ENCODE assay signal across 29 cellular contexts in the genomic region with DNA sequence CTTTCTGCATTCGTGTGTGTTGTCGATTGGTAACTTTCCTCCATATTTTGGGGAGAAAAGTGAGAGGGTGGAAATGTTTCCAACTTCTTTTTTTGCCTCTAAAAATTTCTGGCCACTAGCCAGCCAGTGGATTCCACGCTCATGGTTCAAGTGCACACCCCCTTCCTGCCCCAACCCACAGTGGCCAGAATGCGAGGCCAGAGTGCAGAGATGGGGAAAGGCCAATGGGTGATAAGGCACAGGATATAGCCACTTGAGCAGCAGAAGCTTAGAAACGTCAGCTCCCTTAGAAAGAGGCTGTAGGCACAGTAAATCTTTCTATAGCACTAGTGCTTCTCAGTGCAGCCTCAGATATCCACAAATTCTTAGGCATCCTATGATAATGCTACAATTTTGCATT.
"Had no signal": no experiment of that assay in that cellular context is flagged by ENCODE, and none has a peak within 500 bp of the region (broad histone marks: within the 10 kb centered on the region; RNA-seq: fewer than 3 reads in every experiment).

No MANE protein-coding gene starts in this region.

- H2AFZ ChIP-seq: parathyroid adenoma had no signal

- DNase-seq: activated CD4-positive, alpha-beta memory T cell treated with anti-CD3 and anti-CD28 coated beads for 36 hours; activated CD4-positive, alpha-beta T cell treated with anti-CD3 and anti-CD28 coated beads, Interleukin-2, amount 10 ng/mL, durations not matched to agents 24 days and 14 days; activated CD8-positive, alpha-beta memory T cell treated with anti-CD3 and anti-CD28 coated beads, Interleukin-2, amount 50 U/mL, for 48 hours; activated T-cell treated with anti-CD3 and anti-CD28 coated beads, Interleukin-2, amount 50 U/mL, for 24 hours; anterior cingulate cortex; endodermal cell; foreskin keratinocyte; heart left ventricle; left ventricle myocardium inferior; nucleus accumbens; psoas muscle; stimulated activated CD4-positive, alpha-beta T cell treated with anti-CD3 and anti-CD28 coated beads, Interleukin-15, amount 100 ng/mL, for 24 hours; stimulated activated CD4-positive, alpha-beta T cell treated with anti-CD3 and anti-CD28 coated beads, Interleukin-2, amount 100 ng/mL, for 24 hours; stimulated activated naive B cell treated with anti-CD40 and anti-IgM and Interleukin-4, amounts not matched to agents 10 μg/mL and 1 μg/mL and 100 μg/mL, for 72 hours; SW 1271; T1000; tibial artery; WERI-Rb-1 had no signal

- H3K9ac ChIP-seq: parathyroid adenoma had no signal

- H3K4me3 ChIP-seq: heart left ventricle, left ventricle myocardium inferior, psoas muscle, suprapubic skin, tibial artery had no signal

- H3K4me3 Mint-ChIP-seq: activated CD4-positive, alpha-beta memory T cell treated with anti-CD3 and anti-CD28 coated beads for 36 hours; activated CD4-positive, alpha-beta T cell treated with anti-CD3 and anti-CD28 coated beads, Interleukin-2, amount 10 ng/mL, durations not matched to agents 24 days and 14 days; activated naive CD4-positive, alpha-beta T cell treated with anti-CD3 and anti-CD28 coated beads, Interleukin-2, amount 50 U/mL, for 24 hours; activated T-cell treated with anti-CD3 and anti-CD28 coated beads, Interleukin-2, amount 50 U/mL, for 24 hours; activated T-helper 17 cell treated with anti-CD3 and anti-CD28 coated beads, Interleukin-2, amount 50 U/mL, for 72 hours; central memory CD8-positive, alpha-beta T cell; dendritic cell treated with granulocyte-macrophage colony-stimulating factor and Interleukin-4, amounts not matched to agents 40 ng/mL and 50 ng/mL, for 4 days; endodermal cell; stimulated activated naive B cell treated with anti-CD40 and anti-IgM and Interleukin-4, amounts not matched to agents 10 μg/mL and 1 μg/mL and 100 μg/mL, for 72 hours; T-helper 1 cell treated with Interleukin-12 subunit alpha and Interleukin-12 subunit beta and Interleukin-4 antibody, amounts not matched to agents 30 μg/mL and 1 μg/mL, for 36 hours had no signal

- H3K27ac ChIP-seq: foreskin keratinocyte, heart left ventricle, left ventricle myocardium inferior, parathyroid adenoma, psoas muscle, suprapubic skin, tibial artery, WERI-Rb-1 had no signal

- H3K27ac Mint-ChIP-seq: activated CD4-positive, alpha-beta memory T cell treated with anti-CD3 and anti-CD28 coated beads for 36 hours; activated CD4-positive, alpha-beta T cell treated with anti-CD3 and anti-CD28 coated beads, Interleukin-2, amount 10 ng/mL, durations not matched to agents 24 days and 14 days; activated naive CD4-positive, alpha-beta T cell treated with anti-CD3 and anti-CD28 coated beads, Interleukin-2, amount 50 U/mL, for 24 hours; activated T-cell treated with anti-CD3 and anti-CD28 coated beads, Interleukin-2, amount 50 U/mL, for 24 hours; activated T-helper 17 cell treated with anti-CD3 and anti-CD28 coated beads, Interleukin-2, amount 50 U/mL, for 72 hours; dendritic cell treated with granulocyte-macrophage colony-stimulating factor and Interleukin-4, amounts not matched to agents 40 ng/mL and 50 ng/mL, for 4 days; endodermal cell; stimulated activated naive B cell treated with anti-CD40 and anti-IgM and Interleukin-4, amounts not matched to agents 10 μg/mL and 1 μg/mL and 100 μg/mL, for 72 hours; T-helper 1 cell treated with Interleukin-12 subunit alpha and Interleukin-12 subunit beta and Interleukin-4 antibody, amounts not matched to agents 30 μg/mL and 1 μg/mL, for 36 hours had no signal

- H3K27me3 ChIP-seq: foreskin keratinocyte, heart left ventricle, suprapubic skin, tibial artery had no signal

- H3K4me1 ChIP-seq: parathyroid adenoma, psoas muscle, suprapubic skin had no signal

- H3K36me3 Mint-ChIP-seq: activated CD4-positive, alpha-beta memory T cell treated with anti-CD3 and anti-CD28 coated beads for 36 hours; activated naive CD4-positive, alpha-beta T cell treated with anti-CD3 and anti-CD28 coated beads, Interleukin-2, amount 50 U/mL, for 24 hours had no signal

- H3K9me3 ChIP-seq: psoas muscle, suprapubic skin had no signal

- ATAC-seq: activated CD4-positive, CD25-positive, alpha-beta regulatory T cell treated with anti-CD3 and anti-CD28 coated beads, Interleukin-2, amount 50 U/mL, for 24 hours; activated T-helper 17 cell treated with anti-CD3 and anti-CD28 coated beads, Interleukin-2, amount 50 U/mL, for 72 hours; esophagus mucosa; foreskin keratinocyte; heart left ventricle; psoas muscle; stimulated activated naive B cell treated with anti-CD40 and anti-IgM and Interleukin-4, amounts not matched to agents 10 μg/mL and 1 μg/mL and 100 μg/mL, for 72 hours had no signal

- H3K4me1 Mint-ChIP-seq: activated CD4-positive, alpha-beta T cell treated with anti-CD3 and anti-CD28 coated beads, Interleukin-2, amount 10 ng/mL, durations not matched to agents 24 days and 14 days; activated naive CD4-positive, alpha-beta T cell treated with anti-CD3 and anti-CD28 coated beads, Interleukin-2, amount 50 U/mL, for 24 hours; activated T-helper 17 cell treated with anti-CD3 and anti-CD28 coated beads, Interleukin-2, amount 50 U/mL, for 72 hours; central memory CD8-positive, alpha-beta T cell had no signal

- H3K36me3 ChIP-seq: heart left ventricle, left ventricle myocardium inferior, suprapubic skin, tibial artery, WERI-Rb-1 had no signal

- H3K27me3 Mint-ChIP-seq: activated CD4-positive, alpha-beta memory T cell treated with anti-CD3 and anti-CD28 coated beads for 36 hours; central memory CD8-positive, alpha-beta T cell; dendritic cell treated with granulocyte-macrophage colony-stimulating factor and Interleukin-4, amounts not matched to agents 40 ng/mL and 50 ng/mL, for 4 days had no signal

- FAIRE-seq: bronchial epithelial cell, islet of Langerhans had no signal

- H3K9me3 Mint-ChIP-seq: activated naive CD4-positive, alpha-beta T cell treated with anti-CD3 and anti-CD28 coated beads, Interleukin-2, amount 50 U/mL, for 24 hours; activated T-cell treated with anti-CD3 and anti-CD28 coated beads, Interleukin-2, amount 50 U/mL, for 24 hours; T-helper 1 cell treated with Interleukin-12 subunit alpha and Interleukin-12 subunit beta and Interleukin-4 antibody, amounts not matched to agents 30 μg/mL and 1 μg/mL, for 36 hours had no signal
